Comparison of ENCODE assay signal across 2 cellular contexts in the genomic region with DNA sequence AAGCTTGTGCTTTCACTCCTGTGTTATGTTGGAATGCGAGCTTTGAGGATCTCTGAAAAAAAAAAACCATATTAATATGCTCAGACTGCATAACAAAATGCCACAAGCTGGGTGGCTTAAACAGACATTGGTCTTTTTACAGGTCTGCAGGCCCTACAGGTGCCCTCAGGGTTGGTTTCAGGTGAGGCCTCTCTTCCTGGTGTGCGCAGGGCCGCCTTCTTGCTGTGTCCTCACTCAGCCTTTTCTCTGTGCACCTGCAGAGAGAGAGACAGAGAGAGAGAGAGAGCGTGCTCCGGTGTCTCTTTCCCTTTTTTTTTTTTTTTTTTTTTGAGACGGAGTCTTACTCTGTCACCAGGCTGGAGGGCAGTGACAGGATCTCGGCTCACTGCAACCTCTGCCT.
TF ChIP-seq lines count a peak whose summit lies in the region.

No MANE protein-coding gene starts in this region.

TF ChIP-seq in GM23338, 12 proteins besides CTCF, POLR2A, EP300 and RAD21:
- TF ChIP-seq, protein P1, sequence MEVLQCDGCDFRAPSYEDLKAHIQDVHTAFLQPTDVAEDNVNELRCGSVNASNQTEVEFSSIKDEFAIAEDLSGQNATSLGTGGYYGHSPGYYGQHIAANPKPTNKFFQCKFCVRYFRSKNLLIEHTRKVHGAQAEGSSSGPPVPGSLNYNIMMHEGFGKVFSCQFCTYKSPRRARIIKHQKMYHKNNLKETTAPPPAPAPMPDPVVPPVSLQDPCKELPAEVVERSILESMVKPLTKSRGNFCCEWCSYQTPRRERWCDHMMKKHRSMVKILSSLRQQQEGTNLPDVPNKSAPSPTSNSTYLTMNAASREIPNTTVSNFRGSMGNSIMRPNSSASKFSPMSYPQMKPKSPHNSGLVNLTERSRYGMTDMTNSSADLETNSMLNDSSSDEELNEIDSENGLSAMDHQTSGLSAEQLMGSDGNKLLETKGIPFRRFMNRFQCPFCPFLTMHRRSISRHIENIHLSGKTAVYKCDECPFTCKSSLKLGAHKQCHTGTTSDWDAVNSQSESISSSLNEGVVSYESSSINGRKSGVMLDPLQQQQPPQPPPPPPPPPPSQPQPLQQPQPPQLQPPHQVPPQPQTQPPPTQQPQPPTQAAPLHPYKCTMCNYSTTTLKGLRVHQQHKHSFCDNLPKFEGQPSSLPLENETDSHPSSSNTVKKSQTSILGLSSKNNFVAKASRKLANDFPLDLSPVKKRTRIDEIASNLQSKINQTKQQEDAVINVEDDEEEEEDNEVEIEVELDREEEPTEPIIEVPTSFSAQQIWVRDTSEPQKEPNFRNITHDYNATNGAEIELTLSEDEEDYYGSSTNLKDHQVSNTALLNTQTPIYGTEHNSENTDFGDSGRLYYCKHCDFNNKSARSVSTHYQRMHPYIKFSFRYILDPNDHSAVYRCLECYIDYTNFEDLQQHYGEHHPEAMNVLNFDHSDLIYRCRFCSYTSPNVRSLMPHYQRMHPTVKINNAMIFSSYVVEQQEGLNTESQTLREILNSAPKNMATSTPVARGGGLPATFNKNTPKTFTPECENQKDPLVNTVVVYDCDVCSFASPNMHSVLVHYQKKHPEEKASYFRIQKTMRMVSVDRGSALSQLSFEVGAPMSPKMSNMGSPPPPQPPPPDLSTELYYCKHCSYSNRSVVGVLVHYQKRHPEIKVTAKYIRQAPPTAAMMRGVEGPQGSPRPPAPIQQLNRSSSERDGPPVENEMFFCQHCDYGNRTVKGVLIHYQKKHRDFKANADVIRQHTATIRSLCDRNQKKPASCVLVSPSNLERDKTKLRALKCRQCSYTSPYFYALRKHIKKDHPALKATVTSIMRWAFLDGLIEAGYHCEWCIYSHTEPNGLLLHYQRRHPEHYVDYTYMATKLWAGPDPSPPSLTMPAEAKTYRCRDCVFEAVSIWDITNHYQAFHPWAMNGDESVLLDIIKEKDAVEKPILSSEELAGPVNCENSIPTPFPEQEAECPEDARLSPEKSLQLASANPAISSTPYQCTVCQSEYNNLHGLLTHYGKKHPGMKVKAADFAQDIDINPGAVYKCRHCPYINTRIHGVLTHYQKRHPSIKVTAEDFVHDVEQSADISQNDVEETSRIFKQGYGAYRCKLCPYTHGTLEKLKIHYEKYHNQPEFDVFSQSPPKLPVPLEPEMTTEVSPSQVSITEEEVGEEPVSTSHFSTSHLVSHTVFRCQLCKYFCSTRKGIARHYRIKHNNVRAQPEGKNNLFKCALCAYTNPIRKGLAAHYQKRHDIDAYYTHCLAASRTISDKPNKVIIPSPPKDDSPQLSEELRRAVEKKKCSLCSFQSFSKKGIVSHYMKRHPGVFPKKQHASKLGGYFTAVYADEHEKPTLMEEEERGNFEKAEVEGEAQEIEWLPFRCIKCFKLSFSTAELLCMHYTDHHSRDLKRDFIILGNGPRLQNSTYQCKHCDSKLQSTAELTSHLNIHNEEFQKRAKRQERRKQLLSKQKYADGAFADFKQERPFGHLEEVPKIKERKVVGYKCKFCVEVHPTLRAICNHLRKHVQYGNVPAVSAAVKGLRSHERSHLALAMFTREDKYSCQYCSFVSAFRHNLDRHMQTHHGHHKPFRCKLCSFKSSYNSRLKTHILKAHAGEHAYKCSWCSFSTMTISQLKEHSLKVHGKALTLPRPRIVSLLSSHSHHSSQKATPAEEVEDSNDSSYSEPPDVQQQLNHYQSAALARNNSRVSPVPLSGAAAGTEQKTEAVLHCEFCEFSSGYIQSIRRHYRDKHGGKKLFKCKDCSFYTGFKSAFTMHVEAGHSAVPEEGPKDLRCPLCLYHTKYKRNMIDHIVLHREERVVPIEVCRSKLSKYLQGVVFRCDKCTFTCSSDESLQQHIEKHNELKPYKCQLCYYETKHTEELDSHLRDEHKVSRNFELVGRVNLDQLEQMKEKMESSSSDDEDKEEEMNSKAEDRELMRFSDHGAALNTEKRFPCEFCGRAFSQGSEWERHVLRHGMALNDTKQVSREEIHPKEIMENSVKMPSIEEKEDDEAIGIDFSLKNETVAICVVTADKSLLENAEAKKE (CRISPR knock-in tag; IDR thresholded peaks at IDR 0.05), result 0 out of 2 replicates have a peak, but pooled peaks have one; percentile 20
- no peak for TF ChIP-seq STAT1 (IDR thresholded peaks at IDR 0.05; ENCODE audit: unreplicated experiment)

TF ChIP-seq in H1, 55 proteins besides CTCF, POLR2A, EP300 and RAD21:
- TF ChIP-seq TAF1 (IDR thresholded peaks at IDR 0.05; ENCODE audit: low read depth, low read length) (no peak), KDM1A (IDR thresholded peaks at IDR 0.05; ENCODE audit: borderline replicate concordance, low read length) (no peak), PHF8 (conservative IDR thresholded peaks at IDR 0.05; ENCODE audit: low read depth, low read length) (no peak)
- TF ChIP-seq, protein P2, sequence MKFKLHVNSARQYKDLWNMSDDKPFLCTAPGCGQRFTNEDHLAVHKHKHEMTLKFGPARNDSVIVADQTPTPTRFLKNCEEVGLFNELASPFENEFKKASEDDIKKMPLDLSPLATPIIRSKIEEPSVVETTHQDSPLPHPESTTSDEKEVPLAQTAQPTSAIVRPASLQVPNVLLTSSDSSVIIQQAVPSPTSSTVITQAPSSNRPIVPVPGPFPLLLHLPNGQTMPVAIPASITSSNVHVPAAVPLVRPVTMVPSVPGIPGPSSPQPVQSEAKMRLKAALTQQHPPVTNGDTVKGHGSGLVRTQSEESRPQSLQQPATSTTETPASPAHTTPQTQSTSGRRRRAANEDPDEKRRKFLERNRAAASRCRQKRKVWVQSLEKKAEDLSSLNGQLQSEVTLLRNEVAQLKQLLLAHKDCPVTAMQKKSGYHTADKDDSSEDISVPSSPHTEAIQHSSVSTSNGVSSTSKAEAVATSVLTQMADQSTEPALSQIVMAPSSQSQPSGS (IDR thresholded peaks at IDR 0.05; ENCODE audit: low read length), result no peak
TF ChIP-seq in H1: peak in this region for 0.
